ENCODE assay signal across 14 cellular contexts in the genomic region with DNA sequence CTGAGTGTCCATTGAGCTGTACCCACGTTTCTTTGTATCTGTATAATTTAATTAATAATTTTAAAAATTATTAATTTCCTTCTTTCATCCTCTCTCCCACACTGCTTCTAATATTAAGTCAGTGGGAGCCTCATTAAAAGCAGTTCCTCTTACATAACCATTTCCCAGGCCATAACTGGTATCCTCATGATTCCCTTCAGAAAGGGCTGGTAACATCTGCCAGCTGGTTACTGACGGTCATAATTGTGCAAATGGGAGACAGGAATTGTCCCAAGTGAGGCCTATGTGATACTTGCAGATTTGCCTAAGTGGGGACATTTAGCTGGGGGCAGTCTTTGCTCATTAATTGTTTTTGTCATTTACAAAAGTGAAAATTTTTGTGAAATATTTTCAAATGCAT.
DNase-seq lines count a peak whose midpoint lies in the region; ATAC-seq and TF ChIP-seq lines count a peak whose summit lies in the region.
"Had no signal": no experiment of that assay in that cellular context is flagged by ENCODE, and none has a peak within 500 bp of the region (broad histone marks: within the 10 kb centered on the region; RNA-seq: fewer than 3 reads in every experiment).

No MANE protein-coding gene starts in this region.

- H3K27me3 Mint-ChIP-seq in glutamatergic neuron (ENCODE audit: unreplicated experiment): peaks cover 5% of the 10 kb centered on the region

- peaks cover 18% of the 10 kb centered on the region for H3K4me1 Mint-ChIP-seq in glutamatergic neuron (ENCODE audit: low read depth, unreplicated experiment)
- H3K4me1 Mint-ChIP-seq: CD4-positive, CD25-positive, alpha-beta regulatory T cell had no signal

- intact Hi-C loops in sciatic nerve (cut with DNase I): no loop called here

- H3K36me3 Mint-ChIP-seq in glutamatergic neuron (ENCODE audit: unreplicated experiment): no peaks in the 10 kb centered on the region
- H3K36me3 Mint-ChIP-seq: CD4-positive, CD25-positive, alpha-beta regulatory T cell had no signal

- ATAC-seq in sciatic nerve: no peak
- ATAC-seq: GM12878, HCT116, HepG2 had no signal

- TF ChIP-seq CTCF in glutamatergic neuron (IDR thresholded peaks at IDR 0.05; ENCODE audit: partially characterized antibody, unreplicated experiment): no peak

- peak overlapping the region; percentile 21 for H3K4me3 Mint-ChIP-seq in glutamatergic neuron (ENCODE audit: unreplicated experiment)
- H3K4me3 Mint-ChIP-seq: CD4-positive, CD25-positive, alpha-beta regulatory T cell had no signal

- H3K9me3 Mint-ChIP-seq in glutamatergic neuron (ENCODE audit: unreplicated experiment): peaks cover 5% of the 10 kb centered on the region
- H3K9me3 Mint-ChIP-seq: CD4-positive, CD25-positive, alpha-beta regulatory T cell had no signal

- H3K27ac Mint-ChIP-seq in glutamatergic neuron (ENCODE audit: unreplicated experiment): peak overlapping the region; percentile 82
- H3K27ac Mint-ChIP-seq: CD4-positive, CD25-positive, alpha-beta regulatory T cell had no signal

- peak; percentile 22 for DNase-seq in NCI-H146 (lab: John Stamatoyannopoulos, UW)
- no peak for DNase-seq in NCI-H146 treated with DMSO at 0.1 percent for 48 hours (lab: John Stamatoyannopoulos, UW; ENCODE audit: unreplicated experiment)
- peak; percentile 72 for DNase-seq in NCI-H69 (lab: John Stamatoyannopoulos, UW)
- DNase-seq in glutamatergic neuron: no peak
- no peak for DNase-seq in sciatic nerve (ENCODE audit: low spot score)
- no peak for DNase-seq in GM19240 (ENCODE audit: insufficient read length, low spot score)
- no peak for DNase-seq in HuH-7.5 (ENCODE audit: low spot score)
- DNase-seq: 8988T; CD4-positive, CD25-positive, alpha-beta regulatory T cell; DMS79; GM23248 had no signal

Comparison
In these comparisons a context has a peak if more than half of its experiments do, and no peak if none do; other contexts are left out.
1. DNase-seq: peak in NCI-H146 (single experiment) and NCI-H69 (single experiment); none in NCI-H146 treated with DMSO at 0.1 percent for 48 hours (single experiment), glutamatergic neuron (single experiment), sciatic nerve (single experiment), GM19240 (single experiment) and HuH-7.5 (single experiment).